In the genomic region with DNA sequence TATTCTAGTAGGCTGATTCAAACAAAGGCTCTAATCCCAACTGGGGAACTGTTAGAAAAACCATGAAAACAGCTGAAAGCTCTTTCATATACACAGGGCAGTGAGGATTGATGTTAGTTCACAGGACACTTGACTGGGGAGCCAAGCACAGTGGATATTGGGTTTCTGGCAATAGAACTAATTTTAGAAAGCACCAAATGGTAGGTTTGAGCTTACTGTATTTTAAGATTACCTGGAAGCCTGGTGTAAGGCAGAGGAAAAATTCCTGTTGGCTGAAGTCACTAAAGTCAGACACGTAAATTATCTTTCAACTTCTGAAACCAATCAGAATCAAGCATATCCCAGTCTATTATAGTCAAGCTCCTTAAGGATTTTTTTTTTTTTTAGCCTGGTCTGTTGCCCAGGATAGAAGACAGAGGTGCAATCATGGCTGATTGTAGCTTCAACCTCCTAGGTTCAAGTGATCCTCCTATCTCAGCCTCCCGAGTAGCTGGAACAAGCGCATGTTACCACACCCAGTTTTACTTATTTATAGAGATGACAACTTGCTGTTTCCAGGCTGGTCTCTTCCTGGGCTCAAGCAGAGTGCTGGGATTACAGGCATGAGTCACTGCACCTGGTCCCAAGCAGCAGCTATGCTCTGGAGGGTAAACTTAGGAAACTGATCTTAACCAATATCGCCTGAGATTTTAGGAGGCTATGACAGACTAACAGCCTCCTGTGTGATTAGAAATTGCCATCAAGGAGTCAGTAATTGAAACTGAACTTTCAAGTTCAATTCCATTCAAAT, we compare ENCODE assay signal across 8 cellular contexts. TPM values are rescaled to one million over a fixed set of nuclear protein-coding genes. Genes with fewer than 3 reads are reported as not detected.
A peak's percentile ranks its signal among the peaks of the same experiment; 100 is the strongest.
DNase-seq lines count a peak whose midpoint lies in the region; ATAC-seq and TF ChIP-seq lines count a peak whose summit lies in the region.

No MANE protein-coding gene starts in this region.

- peaks cover 58% of the 10 kb centered on the region for H3K4me1 Mint-ChIP-seq in activated naive CD8-positive, alpha-beta T cell treated with anti-CD3 and anti-CD28 coated beads for 36 hours

- H3K27me3 ChIP-seq in kidney epithelial cell (ENCODE audit: control insufficient read depth, insufficient read depth, low read length): no peaks in the 10 kb centered on the region

- H3K36me3 ChIP-seq in HEK293 (ENCODE audit: control insufficient read depth in 2 of 2, insufficient read depth in 1 of 2, low read length in 2 of 2): peaks cover 0 to 35% of the 10 kb centered on the region in 2 experiments; a peak in 2 of 3 replicates
- no peaks in the 10 kb centered on the region for H3K36me3 ChIP-seq in kidney epithelial cell (ENCODE audit: control insufficient read depth, insufficient read depth, low read length)

- H3K9me3 Mint-ChIP-seq in activated naive CD8-positive, alpha-beta T cell treated with anti-CD3 and anti-CD28 coated beads for 36 hours: peaks cover 2% of the 10 kb centered on the region

- POLR2A ChIA-PET in HEK293 (lab: Yijun Ruan, JAX): interaction anchor here (0.5 to 5.8 kb wide), 14 partner anchors 8 to 1511 kb away, joined by 3 to 510 read pairs (median 3); a partner anchor contains a TSS

- peaks cover 64% of the 10 kb centered on the region for H3K36me3 Mint-ChIP-seq in activated naive CD8-positive, alpha-beta T cell treated with anti-CD3 and anti-CD28 coated beads for 36 hours

- in situ Hi-C loops in ACHN (cut with HindIII; ENCODE audit: low pct_ligation_motif_present, low pct_unique_long_range_greater_than_20kb, low sequenced_read_pairs): no loop called here

- H3K4me3 ChIP-seq in HEK293 (ENCODE audit: low read depth, low read length) (no peak overlapping the region), kidney epithelial cell (ENCODE audit: low read depth, low read length) (peak overlapping the region; percentile 77)

- H3K27ac ChIP-seq in HEK293 (ENCODE audit: extremely low read depth, low read depth, low read length): no peak overlapping the region

- H3K9me3 ChIP-seq in HEK293 (ENCODE audit: control insufficient read depth, insufficient read depth, low read depth, low read length): no peaks in the 10 kb centered on the region

- peaks cover 12% of the 10 kb centered on the region for H3K27me3 Mint-ChIP-seq in activated naive CD8-positive, alpha-beta T cell treated with anti-CD3 and anti-CD28 coated beads for 36 hours

- H3K4me1 ChIP-seq in HEK293 (ENCODE audit: control insufficient read depth, insufficient read depth, low read length): 0 out of 2 replicates have a peak, but pooled peaks cover 7% of the 10 kb centered on the region

- DNase-seq in ACHN: peak; percentile 59
- no peak for DNase-seq in activated naive CD8-positive, alpha-beta T cell treated with anti-CD3 and anti-CD28 coated beads for 36 hours
- DNase-seq in kidney epithelial cell (ENCODE audit: low read depth): peak; percentile 57
- no peak for DNase-seq in midbrain (lab: John Stamatoyannopoulos, UW)
- no peak for DNase-seq in middle frontal gyrus (ENCODE audit: extremely low spot score, low spot score)

- no peak for ATAC-seq in GM18867 (IDR thresholded peaks at IDR 0.05; ENCODE audit: unreplicated experiment)
- no peak for ATAC-seq in HG03565 (IDR thresholded peaks at IDR 0.05; ENCODE audit: unreplicated experiment)

- peak overlapping the region; percentile 100 for H3K27ac Mint-ChIP-seq in activated naive CD8-positive, alpha-beta T cell treated with anti-CD3 and anti-CD28 coated beads for 36 hours

- TF ChIP-seq CTCF in HEK293 (tag by site-specific recombination; IDR thresholded peaks at IDR 0.05) (no peak), kidney epithelial cell (IDR thresholded peaks at IDR 0.05; ENCODE audit: insufficient read depth, low read length, poor library complexity, severe bottlenecking) (no peak)

- CTCF ChIA-PET in HEK293 (lab: Yijun Ruan, JAX): interaction anchor here (0.6 to 1.3 kb wide), 5 partner anchors 11 to 1384 kb away, joined by 4 to 6 read pairs (median 4); no protein-coding TSS in a partner anchor

- peak overlapping the region; percentile 99 for H3K4me3 Mint-ChIP-seq in activated naive CD8-positive, alpha-beta T cell treated with anti-CD3 and anti-CD28 coated beads for 36 hours

TF ChIP-seq in HEK293, 187 proteins besides CTCF, POLR2A, EP300 and RAD21 (continues in another document):
- TF ChIP-seq TCF7L2 (IDR thresholded peaks at IDR 0.05; ENCODE audit: borderline replicate concordance, low read depth, low read length): no peak
- TF ChIP-seq ZNF366 (tag by site-specific recombination; conservative IDR thresholded peaks at IDR 0.05): peak; percentile 47; the same call in 1 of the 2 replicates
- TF ChIP-seq ZNF169 (tag by site-specific recombination; IDR thresholded peaks at IDR 0.05): no peak
- TF ChIP-seq ZBTB17 (tag by site-specific recombination; IDR thresholded peaks at IDR 0.05): 0 out of 2 replicates have a peak, but pooled peaks have one; percentile 13
- no peak for TF ChIP-seq ZNF560 (tag by site-specific recombination; IDR thresholded peaks at IDR 0.05; ENCODE audit: borderline replicate concordance)
- peak; percentile 74 for TF ChIP-seq GFI1B (tag by site-specific recombination; IDR thresholded peaks at IDR 0.05)
- TF ChIP-seq ZNF555 (tag by site-specific recombination; conservative IDR thresholded peaks at IDR 0.05): no peak
- no peak for TF ChIP-seq ZNF146 (tag by site-specific recombination; IDR thresholded peaks at IDR 0.05)
- TF ChIP-seq ZNF140 (tag by site-specific recombination; IDR thresholded peaks at IDR 0.05): no peak
- TF ChIP-seq ZNF623 (tag by site-specific recombination; IDR thresholded peaks at IDR 0.05): peak; percentile 14; the same call in 1 of the 2 replicates
- TF ChIP-seq ZNF792 (tag by site-specific recombination; IDR thresholded peaks at IDR 0.05): no peak
- 0 out of 2 replicates have a peak, but pooled peaks have one; percentile 15 for TF ChIP-seq IKZF3 (tag by site-specific recombination; IDR thresholded peaks at IDR 0.05)
- peak; percentile 56; the same call in 1 of the 2 replicates for TF ChIP-seq PRDM1 (tag by site-specific recombination; IDR thresholded peaks at IDR 0.05)
- no peak for TF ChIP-seq TRIM28 (IDR thresholded peaks at IDR 0.05; ENCODE audit: borderline replicate concordance, low read length)
- no peak for TF ChIP-seq ZNF561 (tag by site-specific recombination; IDR thresholded peaks at IDR 0.05; ENCODE audit: borderline replicate concordance)
- peak; percentile 29; the same call in 1 of the 2 replicates for TF ChIP-seq SP7 (tag by site-specific recombination; IDR thresholded peaks at IDR 0.05)
- no peak for TF ChIP-seq KLF9 (tag by site-specific recombination; IDR thresholded peaks at IDR 0.05; ENCODE audit: low read depth)
- no peak for TF ChIP-seq ZNF350 (tag by site-specific recombination; IDR thresholded peaks at IDR 0.05)
- no peak for TF ChIP-seq ZNF138 (tag by site-specific recombination; IDR thresholded peaks at IDR 0.05; ENCODE audit: borderline replicate concordance)
- TF ChIP-seq BCL11A (tag by site-specific recombination; IDR thresholded peaks at IDR 0.05; ENCODE audit: low read depth): no peak
- TF ChIP-seq, protein P1, sequence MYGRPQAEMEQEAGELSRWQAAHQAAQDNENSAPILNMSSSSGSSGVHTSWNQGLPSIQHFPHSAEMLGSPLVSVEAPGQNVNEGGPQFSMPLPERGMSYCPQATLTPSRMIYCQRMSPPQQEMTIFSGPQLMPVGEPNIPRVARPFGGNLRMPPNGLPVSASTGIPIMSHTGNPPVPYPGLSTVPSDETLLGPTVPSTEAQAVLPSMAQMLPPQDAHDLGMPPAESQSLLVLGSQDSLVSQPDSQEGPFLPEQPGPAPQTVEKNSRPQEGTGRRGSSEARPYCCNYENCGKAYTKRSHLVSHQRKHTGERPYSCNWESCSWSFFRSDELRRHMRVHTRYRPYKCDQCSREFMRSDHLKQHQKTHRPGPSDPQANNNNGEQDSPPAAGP (tag by site-specific recombination; IDR thresholded peaks at IDR 0.05): no peak
- TF ChIP-seq GLIS2 (tag by site-specific recombination; IDR thresholded peaks at IDR 0.05): no peak
- no peak for TF ChIP-seq SCRT2 (tag by site-specific recombination; IDR thresholded peaks at IDR 0.05)
- TF ChIP-seq YY2 (tag by site-specific recombination; IDR thresholded peaks at IDR 0.05): no peak
- TF ChIP-seq SETDB1 (IDR thresholded peaks at IDR 0.05; ENCODE audit: insufficient read length, low read length): peak; percentile 37
- no peak for TF ChIP-seq ZNF221 (tag by site-specific recombination; IDR thresholded peaks at IDR 0.05; ENCODE audit: borderline replicate concordance)
- TF ChIP-seq, protein P2, sequence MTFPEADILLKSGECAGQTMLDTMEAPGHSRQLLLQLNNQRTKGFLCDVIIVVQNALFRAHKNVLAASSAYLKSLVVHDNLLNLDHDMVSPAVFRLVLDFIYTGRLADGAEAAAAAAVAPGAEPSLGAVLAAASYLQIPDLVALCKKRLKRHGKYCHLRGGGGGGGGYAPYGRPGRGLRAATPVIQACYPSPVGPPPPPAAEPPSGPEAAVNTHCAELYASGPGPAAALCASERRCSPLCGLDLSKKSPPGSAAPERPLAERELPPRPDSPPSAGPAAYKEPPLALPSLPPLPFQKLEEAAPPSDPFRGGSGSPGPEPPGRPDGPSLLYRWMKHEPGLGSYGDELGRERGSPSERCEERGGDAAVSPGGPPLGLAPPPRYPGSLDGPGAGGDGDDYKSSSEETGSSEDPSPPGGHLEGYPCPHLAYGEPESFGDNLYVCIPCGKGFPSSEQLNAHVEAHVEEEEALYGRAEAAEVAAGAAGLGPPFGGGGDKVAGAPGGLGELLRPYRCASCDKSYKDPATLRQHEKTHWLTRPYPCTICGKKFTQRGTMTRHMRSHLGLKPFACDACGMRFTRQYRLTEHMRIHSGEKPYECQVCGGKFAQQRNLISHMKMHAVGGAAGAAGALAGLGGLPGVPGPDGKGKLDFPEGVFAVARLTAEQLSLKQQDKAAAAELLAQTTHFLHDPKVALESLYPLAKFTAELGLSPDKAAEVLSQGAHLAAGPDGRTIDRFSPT (tag by site-specific recombination; IDR thresholded peaks at IDR 0.05): no peak
- TF ChIP-seq ZNF629 (tag by site-specific recombination; IDR thresholded peaks at IDR 0.05): peak; percentile 48; the same call in 1 of the 2 replicates
- TF ChIP-seq KLF1 (tag by site-specific recombination; IDR thresholded peaks at IDR 0.05): peak; percentile 59
- TF ChIP-seq ZNF600 (tag by site-specific recombination; IDR thresholded peaks at IDR 0.05): peak; percentile 66
- TF ChIP-seq ZNF660 (tag by site-specific recombination; IDR thresholded peaks at IDR 0.05): peak; percentile 52; the same call in 1 of the 2 replicates

RNA-seq across cellular contexts. Expression of a gene that starts 32.5 kb away (rescaled TPM):
- 100 to 1,000 TPM; 271 to 278 TPM for total RNA-seq in activated naive CD8-positive, alpha-beta T cell treated with anti-CD3 and anti-CD28 coated beads for 36 hours
- total RNA-seq in kidney epithelial cell: 76.1 and 88.8 TPM in 2 replicates

Comparison
In these comparisons a context has a peak if more than half of its experiments do, and no peak if none do; other contexts are left out.
1. DNase-seq: peak in ACHN (single experiment) and kidney epithelial cell (single experiment); none in activated naive CD8-positive, alpha-beta T cell treated with anti-CD3 and anti-CD28 coated beads for 36 hours (single experiment), midbrain (single experiment) and middle frontal gyrus (single experiment).